In genomic region chr7:126805351-126805750, GRCh38 we compare ENCODE assay signal across 24 cellular contexts.
"Had no signal": no experiment of that assay in that cellular context is flagged by ENCODE, and none has a peak within 500 bp of the region (broad histone marks: within the 10 kb centered on the region; RNA-seq: fewer than 3 reads in every experiment).

No MANE protein-coding gene starts in this region.

- H3K4me3 ChIP-seq: PC-9, Peyer's patch, SJCRH30 had no signal

- H3K4me1 ChIP-seq: Peyer's patch, SJCRH30 had no signal

- H3K27me3 ChIP-seq: Peyer's patch, SJCRH30 had no signal

- ATAC-seq: Right ventricle myocardium inferior, SK-N-SH treated with all-trans-retinoic acid at 6 μM for 48 hours had no signal

- H3K27ac ChIP-seq: PC-9, Peyer's patch, SJCRH30 had no signal

- DNase-seq: KBM-7; MV-4-11; NCI-H1048; NCI-H1105; NCI-H1436; NCI-H187; NCI-H2029; NCI-H2081 treated with DMSO at 0.1 percent for 48 hours; NCI-H2171; NCI-H226; NCI-H446; NCI-H510A; NCI-H524 treated with DMSO at 0.1 percent for 48 hours; NCI-H69; NCI-H774; NK-92 treated with Interleukin-12 subunit alpha and Interleukin-12 subunit beta, amount 100 ng/mL, for 24 hours; OCI-M1; PC-9; Peyer's patch; SHP77 treated with DMSO at 0.1 percent for 48 hours; SJCRH30; T-helper 1 cell had no signal

- H3K9me3 ChIP-seq: Peyer's patch, SJCRH30 had no signal

- H3K36me3 ChIP-seq: Peyer's patch, SJCRH30 had no signal
